ENCODE assay signal across 1 cellular context in genomic region chr6:129683606-129684322, GRCh38.
TF ChIP-seq lines count a peak whose summit lies in the region.

No MANE protein-coding gene starts in this region.

TF ChIP-seq in HepG2, 621 proteins besides CTCF, POLR2A, EP300 and RAD21 (continued from another document):
- TF ChIP-seq NCOA2 (CRISPR knock-in tag; IDR thresholded peaks at IDR 0.05) (peak; percentile 81), FOXO1 (CRISPR knock-in tag; IDR thresholded peaks at IDR 0.05) (peak; percentile 52; the same call in 1 of the 2 replicates), ZFP91 (CRISPR knock-in tag; IDR thresholded peaks at IDR 0.05; ENCODE audit: borderline replicate concordance) (no peak), ATF5 (CRISPR knock-in tag; IDR thresholded peaks at IDR 0.05; ENCODE audit: low read depth) (no peak), BORCS8-MEF2B (CRISPR knock-in tag; IDR thresholded peaks at IDR 0.05) (no peak), ZNF12 (CRISPR knock-in tag; IDR thresholded peaks at IDR 0.05) (0 out of 2 replicates have a peak, but pooled peaks have one; percentile 67), GABPA (IDR thresholded peaks at IDR 0.05; ENCODE audit: low read depth, low read length) (no peak), GABPA (CRISPR knock-in tag; IDR thresholded peaks at IDR 0.05; ENCODE audit: low read depth) (peak; percentile 83), TFE3 (CRISPR knock-in tag; IDR thresholded peaks at IDR 0.05) (peak; percentile 65; the same call in 1 of the 2 replicates), SOX6 (IDR thresholded peaks at IDR 0.05) (no peak), SOX6 (CRISPR knock-in tag; IDR thresholded peaks at IDR 0.05) (peak; percentile 87)
